37 cellular contexts compared by ENCODE assay signal in genomic region chr10:127413326-127413725, GRCh38.
"Had no signal": no experiment of that assay in that cellular context is flagged by ENCODE, and none has a peak within 500 bp of the region (broad histone marks: within the 10 kb centered on the region; RNA-seq: fewer than 3 reads in every experiment).

No MANE protein-coding gene starts in this region.

- H3K27me3 ChIP-seq: adrenal gland, body of pancreas, brain microvascular endothelial cell, breast epithelium had no signal

- H3K4me3 Mint-ChIP-seq: activated B cell treated with CpG ODN at 0.5 μM for 24 hours; activated CD4-positive, alpha-beta memory T cell treated with anti-CD3 and anti-CD28 coated beads for 36 hours; activated CD4-positive, alpha-beta T cell treated with anti-CD3 and anti-CD28 coated beads, Interleukin-2, amount 10 ng/mL, durations not matched to agents 24 days and 14 days; activated CD8-positive, alpha-beta T cell treated with anti-CD3 and anti-CD28 coated beads for 36 hours; activated naive CD4-positive, alpha-beta T cell treated with anti-CD3 and anti-CD28 coated beads for 36 hours; activated naive CD8-positive, alpha-beta T cell treated with anti-CD3 and anti-CD28 coated beads for 36 hours; activated T-cell treated with anti-CD3 and anti-CD28 coated beads, Interleukin-2, amount 50 U/mL, for 4 hours; activated T-cell treated with anti-CD3 and anti-CD28 coated beads, Interleukin-2, amount 50 U/mL, for 72 hours; activated T-helper 1 cell treated with anti-CD3 and anti-CD28 coated beads, Interleukin-12 subunit alpha, Interleukin-12 subunit beta, Interleukin-2, Interleukin-4 antibody, amounts not matched to agents 30 ng/mL and 10 ng/mL and 1 ng/mL, durations not matched to agents 14 hours and 24 hours and 36 hours; activated T-helper 17 cell treated with anti-CD3 and anti-CD28 coated beads, Interleukin-2, amount 50 U/mL, for 72 hours; central memory CD8-positive, alpha-beta T cell; T-helper 1 cell treated with Interleukin-12 subunit alpha and Interleukin-12 subunit beta and Interleukin-4 antibody, amounts not matched to agents 30 μg/mL and 1 μg/mL, for 36 hours; T-helper 2 cell treated with Interferon-gamma antibody and Interleukin-4, amounts not matched to agents 5 μg/mL and 100 μg/mL, for 36 hours had no signal

- H3K9me3 Mint-ChIP-seq: activated B cell treated with CpG ODN at 0.5 μM for 24 hours; activated CD4-positive, alpha-beta memory T cell treated with anti-CD3 and anti-CD28 coated beads for 36 hours; activated CD4-positive, alpha-beta T cell treated with anti-CD3 and anti-CD28 coated beads, Interleukin-2, amount 10 ng/mL, durations not matched to agents 24 days and 14 days; activated CD8-positive, alpha-beta T cell treated with anti-CD3 and anti-CD28 coated beads for 36 hours; activated naive CD4-positive, alpha-beta T cell treated with anti-CD3 and anti-CD28 coated beads for 36 hours; activated naive CD4-positive, alpha-beta T cell treated with anti-CD3 and anti-CD28 coated beads, Interleukin-2, amount 50 U/mL, for 72 hours; activated naive CD8-positive, alpha-beta T cell treated with anti-CD3 and anti-CD28 coated beads for 36 hours; activated T-cell treated with anti-CD3 and anti-CD28 coated beads, Interleukin-2, amount 50 U/mL, for 4 hours; activated T-cell treated with anti-CD3 and anti-CD28 coated beads, Interleukin-2, amount 50 U/mL, for 72 hours; activated T-helper 1 cell treated with anti-CD3 and anti-CD28 coated beads, Interleukin-12 subunit alpha, Interleukin-12 subunit beta, Interleukin-2, Interleukin-4 antibody, amounts not matched to agents 30 ng/mL and 10 ng/mL and 1 ng/mL, durations not matched to agents 14 hours and 24 hours and 36 hours; activated T-helper 17 cell treated with anti-CD3 and anti-CD28 coated beads, Interleukin-2, amount 50 U/mL, for 72 hours; central memory CD8-positive, alpha-beta T cell; T-helper 1 cell treated with Interleukin-12 subunit alpha and Interleukin-12 subunit beta and Interleukin-4 antibody, amounts not matched to agents 30 μg/mL and 1 μg/mL, for 36 hours; T-helper 2 cell treated with Interferon-gamma antibody and Interleukin-4, amounts not matched to agents 5 μg/mL and 100 μg/mL, for 36 hours had no signal

- H3K27ac ChIP-seq: adrenal gland, body of pancreas, brain microvascular endothelial cell, breast epithelium, VCaP had no signal

- H3K4me1 Mint-ChIP-seq: activated B cell treated with CpG ODN at 0.5 μM for 24 hours; activated CD4-positive, alpha-beta T cell treated with anti-CD3 and anti-CD28 coated beads, Interleukin-2, amount 10 ng/mL, durations not matched to agents 24 days and 14 days; activated naive CD8-positive, alpha-beta T cell treated with anti-CD3 and anti-CD28 coated beads for 36 hours; activated T-helper 17 cell treated with anti-CD3 and anti-CD28 coated beads, Interleukin-2, amount 50 U/mL, for 72 hours; central memory CD8-positive, alpha-beta T cell had no signal

- H3K36me3 ChIP-seq: adrenal gland had no signal

- H3K36me3 Mint-ChIP-seq: activated CD4-positive, alpha-beta memory T cell treated with anti-CD3 and anti-CD28 coated beads for 36 hours; activated naive CD4-positive, alpha-beta T cell treated with anti-CD3 and anti-CD28 coated beads, Interleukin-2, amount 50 U/mL, for 72 hours; activated naive CD8-positive, alpha-beta T cell treated with anti-CD3 and anti-CD28 coated beads for 36 hours had no signal

- DNase-seq: activated B cell treated with CpG ODN at 0.5 μM for 24 hours; activated CD4-positive, alpha-beta memory T cell treated with anti-CD3 and anti-CD28 coated beads for 36 hours; activated CD4-positive, alpha-beta T cell treated with anti-CD3 and anti-CD28 coated beads for 4 hours; activated CD4-positive, alpha-beta T cell treated with anti-CD3 and anti-CD28 coated beads, Interleukin-2, amount 10 ng/mL, durations not matched to agents 24 days and 14 days; activated CD4-positive, alpha-beta T cell treated with anti-CD3 and anti-CD28 coated beads, Interleukin-2, amount 50 U/mL, for 1 hour; activated CD4-positive, alpha-beta T cell treated with anti-CD3 and anti-CD28 coated beads, Interleukin-2, amount 50 U/mL, for 4 hours; activated CD4-positive, CD25-positive, alpha-beta regulatory T cell treated with anti-CD3 and anti-CD28 coated beads, Interleukin-2, amount 50 U/mL, for 72 hours; activated CD8-positive, alpha-beta memory T cell treated with anti-CD3 and anti-CD28 coated beads, Interleukin-2, amount 50 U/mL, for 4 hours; activated CD8-positive, alpha-beta T cell treated with anti-CD3 and anti-CD28 coated beads for 36 hours; activated effector memory CD4-positive, alpha-beta T cell treated with anti-CD3 and anti-CD28 coated beads, Interleukin-2, amount 50 U/mL, for 16 hours; activated gamma-delta T cell treated with Interleukin-2 at 50 U/mL for 16 hours; activated naive CD4-positive, alpha-beta T cell; activated naive CD4-positive, alpha-beta T cell treated with anti-CD3 and anti-CD28 coated beads for 36 hours; activated naive CD4-positive, alpha-beta T cell treated with anti-CD3 and anti-CD28 coated beads, Interleukin-2, amount 50 U/mL, for 16 hours; activated naive CD8-positive, alpha-beta T cell treated with anti-CD3 and anti-CD28 coated beads for 36 hours; activated T-cell treated with anti-CD3 and anti-CD28 coated beads for 4 hours; activated T-cell treated with anti-CD3 and anti-CD28 coated beads, Interleukin-2, amount 50 U/mL, for 1 hour; activated T-cell treated with anti-CD3 and anti-CD28 coated beads, Interleukin-2, amount 50 U/mL, for 4 hours; activated T-cell treated with anti-CD3 and anti-CD28 coated beads, Interleukin-2, amount 50 U/mL, for 72 hours; adrenal gland; amniotic stem cell; aorta; body of pancreas; brain microvascular endothelial cell; caudate nucleus; cerebellar nuclear complex; T-helper 1 cell; T-helper 2 cell; T-helper 9 cell had no signal

- H3K27me3 Mint-ChIP-seq: activated B cell treated with CpG ODN at 0.5 μM for 24 hours; activated CD4-positive, alpha-beta memory T cell treated with anti-CD3 and anti-CD28 coated beads for 36 hours; activated CD4-positive, alpha-beta T cell treated with anti-CD3 and anti-CD28 coated beads, Interleukin-2, amount 10 ng/mL, durations not matched to agents 24 days and 14 days; activated CD8-positive, alpha-beta T cell treated with anti-CD3 and anti-CD28 coated beads for 36 hours; activated naive CD8-positive, alpha-beta T cell treated with anti-CD3 and anti-CD28 coated beads for 36 hours; activated T-helper 17 cell treated with anti-CD3 and anti-CD28 coated beads, Interleukin-2, amount 50 U/mL, for 72 hours; central memory CD8-positive, alpha-beta T cell had no signal

- H3K9me3 ChIP-seq: adrenal gland, body of pancreas, breast epithelium had no signal

- H3K27ac Mint-ChIP-seq: activated B cell treated with CpG ODN at 0.5 μM for 24 hours; activated CD4-positive, alpha-beta memory T cell treated with anti-CD3 and anti-CD28 coated beads for 36 hours; activated CD4-positive, alpha-beta T cell treated with anti-CD3 and anti-CD28 coated beads, Interleukin-2, amount 10 ng/mL, durations not matched to agents 24 days and 14 days; activated CD8-positive, alpha-beta T cell treated with anti-CD3 and anti-CD28 coated beads for 36 hours; activated naive CD4-positive, alpha-beta T cell treated with anti-CD3 and anti-CD28 coated beads for 36 hours; activated naive CD4-positive, alpha-beta T cell treated with anti-CD3 and anti-CD28 coated beads, Interleukin-2, amount 50 U/mL, for 72 hours; activated naive CD8-positive, alpha-beta T cell treated with anti-CD3 and anti-CD28 coated beads for 36 hours; activated T-cell treated with anti-CD3 and anti-CD28 coated beads, Interleukin-2, amount 50 U/mL, for 72 hours; activated T-helper 1 cell treated with anti-CD3 and anti-CD28 coated beads, Interleukin-12 subunit alpha, Interleukin-12 subunit beta, Interleukin-2, Interleukin-4 antibody, amounts not matched to agents 30 ng/mL and 10 ng/mL and 1 ng/mL, durations not matched to agents 14 hours and 24 hours and 36 hours; activated T-helper 17 cell treated with anti-CD3 and anti-CD28 coated beads, Interleukin-2, amount 50 U/mL, for 72 hours; T-helper 1 cell treated with Interleukin-12 subunit alpha and Interleukin-12 subunit beta and Interleukin-4 antibody, amounts not matched to agents 30 μg/mL and 1 μg/mL, for 36 hours; T-helper 2 cell treated with Interferon-gamma antibody and Interleukin-4, amounts not matched to agents 5 μg/mL and 100 μg/mL, for 36 hours had no signal

- H3K4me1 ChIP-seq: body of pancreas, breast epithelium had no signal

- H3K4me3 ChIP-seq: adrenal gland, body of pancreas, breast epithelium had no signal

- ATAC-seq: activated CD8-positive, alpha-beta T cell treated with anti-CD3 and anti-CD28 coated beads for 36 hours; activated naive CD4-positive, alpha-beta T cell treated with anti-CD3 and anti-CD28 coated beads, Interleukin-2, amount 50 U/mL, for 72 hours; activated T-cell treated with anti-CD3 and anti-CD28 coated beads, Interleukin-2, amount 50 U/mL, for 4 hours; activated T-cell treated with anti-CD3 and anti-CD28 coated beads, Interleukin-2, amount 50 U/mL, for 72 hours; activated T-helper 17 cell treated with anti-CD3 and anti-CD28 coated beads, Interleukin-2, amount 50 U/mL, for 72 hours; body of pancreas had no signal
